In genomic region chr17:40091691-40092397, GRCh38 we compare ENCODE assay signal across 10 cellular contexts. TPM values are rescaled to one million over a fixed set of nuclear protein-coding genes. Genes with fewer than 3 reads are reported as not detected.
DNase-seq lines count a peak whose midpoint lies in the region; ATAC-seq lines count a peak whose summit lies in the region.
"Had no signal": no experiment of that assay in that cellular context is flagged by ENCODE, and none has a peak within 500 bp of the region (broad histone marks: within the 10 kb centered on the region; RNA-seq: fewer than 3 reads in every experiment).

No MANE protein-coding gene starts in this region.

- DNase-seq in DMS 273 (lab: John Stamatoyannopoulos, UW; ENCODE audit: unreplicated experiment), result peak; percentile 87
- peak; percentile 53 for DNase-seq in NCI-H510A (lab: John Stamatoyannopoulos, UW)
- DNase-seq in left cardiac atrium, result no peak
- peak; percentile 48 for DNase-seq in retina
- no peak for DNase-seq in activated CD4-positive, alpha-beta memory T cell treated with anti-CD3 and anti-CD28 coated beads, Interleukin-2, amount 10 ng/mL, durations not matched to agents 7 days and 5 days
- no peak for DNase-seq in stimulated activated naive B cell treated with anti-CD40 and anti-IgM and Interleukin-4, amounts not matched to agents 10 μg/mL and 1 μg/mL and 100 μg/mL, for 72 hours
- no peak for DNase-seq in AG20443 (ENCODE audit: low spot score)
- DNase-seq: stimulated activated CD4-positive, alpha-beta T cell treated with anti-CD3 and anti-CD28 coated beads, Interleukin-1b, Interleukin-23, amount 100 ng/mL, for 48 hours had no signal

- peaks cover 34% of the 10 kb centered on the region for H3K4me1 Mint-ChIP-seq in activated CD4-positive, alpha-beta memory T cell treated with anti-CD3 and anti-CD28 coated beads, Interleukin-2, amount 10 ng/mL, durations not matched to agents 7 days and 5 days
- H3K4me1 Mint-ChIP-seq in stimulated activated naive B cell treated with anti-CD40 and anti-IgM and Interleukin-4, amounts not matched to agents 10 μg/mL and 1 μg/mL and 100 μg/mL, for 72 hours, result peaks cover 32 to 37% of the 10 kb centered on the region in 2 donors

- no peaks in the 10 kb centered on the region for H3K9me3 Mint-ChIP-seq in activated CD4-positive, alpha-beta memory T cell treated with anti-CD3 and anti-CD28 coated beads, Interleukin-2, amount 10 ng/mL, durations not matched to agents 7 days and 5 days
- H3K9me3 Mint-ChIP-seq in stimulated activated naive B cell treated with anti-CD40 and anti-IgM and Interleukin-4, amounts not matched to agents 10 μg/mL and 1 μg/mL and 100 μg/mL, for 72 hours, result peaks cover 0 to under 1% of the 10 kb centered on the region in 2 donors
- H3K9me3 Mint-ChIP-seq: type B pancreatic cell had no signal

- ATAC-seq in left cardiac atrium, result peak; percentile 8 to 9
- ATAC-seq in stimulated activated naive B cell treated with anti-CD40 and anti-IgM and Interleukin-4, amounts not matched to agents 10 μg/mL and 1 μg/mL and 100 μg/mL, for 72 hours (replicated peaks), result no peak
- ATAC-seq in HG03565 (IDR thresholded peaks at IDR 0.05; ENCODE audit: unreplicated experiment), result no peak

- peaks cover 31% of the 10 kb centered on the region for H3K36me3 Mint-ChIP-seq in activated CD4-positive, alpha-beta memory T cell treated with anti-CD3 and anti-CD28 coated beads, Interleukin-2, amount 10 ng/mL, durations not matched to agents 7 days and 5 days (ENCODE audit: low read depth)
- peaks cover 37 to 45% of the 10 kb centered on the region in 2 donors for H3K36me3 Mint-ChIP-seq in stimulated activated naive B cell treated with anti-CD40 and anti-IgM and Interleukin-4, amounts not matched to agents 10 μg/mL and 1 μg/mL and 100 μg/mL, for 72 hours

- H3K27ac Mint-ChIP-seq in activated CD4-positive, alpha-beta memory T cell treated with anti-CD3 and anti-CD28 coated beads, Interleukin-2, amount 10 ng/mL, durations not matched to agents 7 days and 5 days, result no peak overlapping the region
- H3K27ac Mint-ChIP-seq in stimulated activated naive B cell treated with anti-CD40 and anti-IgM and Interleukin-4, amounts not matched to agents 10 μg/mL and 1 μg/mL and 100 μg/mL, for 72 hours, result no peak overlapping the region
- H3K27ac Mint-ChIP-seq: type B pancreatic cell had no signal

- no peaks in the 10 kb centered on the region for H3K27me3 Mint-ChIP-seq in activated CD4-positive, alpha-beta memory T cell treated with anti-CD3 and anti-CD28 coated beads, Interleukin-2, amount 10 ng/mL, durations not matched to agents 7 days and 5 days
- no peaks in the 10 kb centered on the region for H3K27me3 Mint-ChIP-seq in stimulated activated naive B cell treated with anti-CD40 and anti-IgM and Interleukin-4, amounts not matched to agents 10 μg/mL and 1 μg/mL and 100 μg/mL, for 72 hours
- H3K27me3 Mint-ChIP-seq: type B pancreatic cell had no signal

- intact Hi-C loops in left cardiac atrium (cut with DNase I), result no loop called here

- POLR2A ChIA-PET in activated CD4-positive, alpha-beta memory T cell treated with anti-CD3 and anti-CD28 coated beads, Interleukin-2, amount 10 ng/mL, durations not matched to agents 7 days and 5 days (lab: Charles Lee), result no interaction called here

- no peak overlapping the region for H3K4me3 Mint-ChIP-seq in activated CD4-positive, alpha-beta memory T cell treated with anti-CD3 and anti-CD28 coated beads, Interleukin-2, amount 10 ng/mL, durations not matched to agents 7 days and 5 days
- no peak overlapping the region for H3K4me3 Mint-ChIP-seq in stimulated activated naive B cell treated with anti-CD40 and anti-IgM and Interleukin-4, amounts not matched to agents 10 μg/mL and 1 μg/mL and 100 μg/mL, for 72 hours
- H3K4me3 Mint-ChIP-seq: type B pancreatic cell had no signal

- CTCF ChIA-PET in activated CD4-positive, alpha-beta memory T cell treated with anti-CD3 and anti-CD28 coated beads, Interleukin-2, amount 10 ng/mL, durations not matched to agents 7 days and 5 days (lab: Charles Lee), result interaction anchor here (1.6 kb wide), 1 partner anchor 17 kb away, joined by 4 read pairs; no protein-coding TSS in a partner anchor

RNA-seq across cellular contexts. Expression of gene NR1D1, which starts 8.5 kb away (rescaled TPM):
- total RNA-seq in left cardiac atrium, result 10 to 100 TPM; 17.1 to 19.5 TPM
- total RNA-seq in activated CD4-positive, alpha-beta memory T cell treated with anti-CD3 and anti-CD28 coated beads, Interleukin-2, amount 10 ng/mL, durations not matched to agents 7 days and 5 days, result 1 to 10 TPM; 5.2 to 5.9 TPM

RNA-seq across cellular contexts. Expression of gene THRA, which starts 29.1 kb away (rescaled TPM):
- 10 to 100 TPM; 54.4 to 77.9 TPM for total RNA-seq in left cardiac atrium
- total RNA-seq in activated CD4-positive, alpha-beta memory T cell treated with anti-CD3 and anti-CD28 coated beads, Interleukin-2, amount 10 ng/mL, durations not matched to agents 7 days and 5 days, result 1 to 10 TPM; 8.4 TPM

RNA-seq across cellular contexts. Expression of gene MSL1, which starts 29.9 kb away (rescaled TPM):
- total RNA-seq in left cardiac atrium, result 10 to 100 TPM; 54.0 to 57.8 TPM
- total RNA-seq in activated CD4-positive, alpha-beta memory T cell treated with anti-CD3 and anti-CD28 coated beads, Interleukin-2, amount 10 ng/mL, durations not matched to agents 7 days and 5 days, result 100 to 1,000 TPM; 102 to 103 TPM

RNA-seq across cellular contexts. Expression of gene MED24, which starts 37.6 kb away (rescaled TPM):
- 10 to 100 TPM; 44.0 to 56.4 TPM for total RNA-seq in left cardiac atrium
- 10 to 100 TPM; 82.2 to 84.2 TPM for total RNA-seq in activated CD4-positive, alpha-beta memory T cell treated with anti-CD3 and anti-CD28 coated beads, Interleukin-2, amount 10 ng/mL, durations not matched to agents 7 days and 5 days

RNA-seq across cellular contexts. Expression of gene CASC3, which starts 48.5 kb away (rescaled TPM):
- total RNA-seq in left cardiac atrium, result 10 to 100 TPM; 49.6 to 53.1 TPM
- total RNA-seq in activated CD4-positive, alpha-beta memory T cell treated with anti-CD3 and anti-CD28 coated beads, Interleukin-2, amount 10 ng/mL, durations not matched to agents 7 days and 5 days, result 10 to 100 TPM; 84.5 to 89.1 TPM

Comparison
In these comparisons a context has a peak if more than half of its experiments do, and no peak if none do; other contexts are left out.
1. DNase-seq: peak in DMS 273 (single experiment), NCI-H510A (single experiment) and retina (single experiment); none in left cardiac atrium (single experiment), activated CD4-positive, alpha-beta memory T cell treated with anti-CD3 and anti-CD28 coated beads, Interleukin-2, amount 10 ng/mL, durations not matched to agents 7 days and 5 days (single experiment), stimulated activated naive B cell treated with anti-CD40 and anti-IgM and Interleukin-4, amounts not matched to agents 10 μg/mL and 1 μg/mL and 100 μg/mL, for 72 hours (single experiment) and AG20443 (single experiment).
2. ATAC-seq: peak in left cardiac atrium (2 of 2); none in stimulated activated naive B cell treated with anti-CD40 and anti-IgM and Interleukin-4, amounts not matched to agents 10 μg/mL and 1 μg/mL and 100 μg/mL, for 72 hours (0 of 2) and HG03565 (single experiment).
3. RNA of gene THRA, which starts 29.1 kb away (total RNA-seq): 54.4 to 77.9 TPM in left cardiac atrium; 8.4 TPM in activated CD4-positive, alpha-beta memory T cell treated with anti-CD3 and anti-CD28 coated beads, Interleukin-2, amount 10 ng/mL, durations not matched to agents 7 days and 5 days; every median in the first group is over 4 times any median in the second.